Comparison of ENCODE assay signal across 9 cellular contexts in the genomic region with DNA sequence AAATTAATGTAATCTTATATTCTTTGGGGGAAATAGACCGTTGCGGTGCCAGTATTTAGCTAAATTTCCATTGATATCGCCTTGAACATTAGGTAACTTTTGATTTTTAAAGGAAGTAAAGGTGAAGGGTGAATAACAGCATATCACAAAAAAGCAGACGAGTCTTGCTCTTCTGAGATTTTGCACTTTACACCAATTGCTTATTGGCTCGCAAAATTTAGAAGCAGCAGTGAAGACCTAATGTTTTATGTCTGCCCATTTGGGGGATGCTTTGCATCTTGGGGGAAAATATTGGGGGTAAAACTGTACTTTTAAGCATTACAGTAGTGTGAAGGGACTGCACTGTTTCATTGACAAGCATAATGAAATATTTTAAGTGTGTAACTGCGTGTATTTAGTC. TPM values are rescaled to one million over a fixed set of nuclear protein-coding genes. Genes with fewer than 3 reads are reported as not detected.
DNase-seq lines count a peak whose midpoint lies in the region; ATAC-seq and TF ChIP-seq lines count a peak whose summit lies in the region.
"Had no signal": no experiment of that assay in that cellular context is flagged by ENCODE, and none has a peak within 500 bp of the region (broad histone marks: within the 10 kb centered on the region; RNA-seq: fewer than 3 reads in every experiment).

No MANE protein-coding gene starts in this region.

- H3K36me3 ChIP-seq in heart left ventricle (no peaks in the 10 kb centered on the region), colonic mucosa (no peaks in the 10 kb centered on the region), mucosa of rectum (ENCODE audit: control insufficient read depth in 2 of 2, insufficient read depth in 2 of 2, low read length in 2 of 2) (no peaks in the 10 kb centered on the region), vagina (no peaks in the 10 kb centered on the region)

- H3K9ac ChIP-seq in colonic mucosa (ENCODE audit: low read depth in 2 of 2, low read length in 2 of 2) (peak overlapping the region; percentile 52 to 85), mucosa of rectum (ENCODE audit: low read depth in 1 of 2, low read length in 2 of 2) (peak overlapping the region; percentile 36 to 63)

- H3K27me3 ChIP-seq in heart left ventricle = no peaks in the 10 kb centered on the region
- no peaks in the 10 kb centered on the region for H3K27me3 ChIP-seq in colonic mucosa
- no peaks in the 10 kb centered on the region for H3K27me3 ChIP-seq in mucosa of rectum (ENCODE audit: control insufficient read depth in 2 of 2, insufficient read depth in 2 of 2, low read length in 2 of 2)
- no peaks in the 10 kb centered on the region for H3K27me3 ChIP-seq in vagina

- H3K9me3 ChIP-seq in heart left ventricle = no peaks in the 10 kb centered on the region
- H3K9me3 ChIP-seq in colonic mucosa = no peaks in the 10 kb centered on the region
- no peaks in the 10 kb centered on the region for H3K9me3 ChIP-seq in mucosa of rectum (ENCODE audit: control insufficient read depth in 2 of 2, low read length in 2 of 2)
- H3K9me3 ChIP-seq in vagina = no peaks in the 10 kb centered on the region

- ATAC-seq in heart left ventricle (no peak), Right ventricle myocardium inferior (no peak), HG02973 (IDR thresholded peaks at IDR 0.05; ENCODE audit: unreplicated experiment) (no peak)

- DNase-seq in heart left ventricle (no peak), Right ventricle myocardium inferior (ENCODE audit: missing footprints) (no peak), colonic mucosa (no peak), vagina (ENCODE audit: extremely low spot score in 2 of 2) (no peak), HuH-7.5 (ENCODE audit: low spot score) (no peak), islet precursor cell (no peak)
- DNase-seq: activated effector memory CD4-positive, alpha-beta T cell treated with anti-CD3 and anti-CD28 coated beads, Interleukin-2, amount 50 U/mL, for 16 hours had no signal

- no peak for TF ChIP-seq POLR2A in heart left ventricle (IDR thresholded peaks at IDR 0.05)
- TF ChIP-seq POLR2A in vagina (IDR thresholded peaks at IDR 0.05) = no peak

- peaks cover 0 to 35% (median 15%) of the 10 kb centered on the region in 12 donors for H3K4me1 ChIP-seq in heart left ventricle
- H3K4me1 ChIP-seq in colonic mucosa = peaks cover 8% of the 10 kb centered on the region
- peaks cover 13 to 20% of the 10 kb centered on the region in 2 donors for H3K4me1 ChIP-seq in mucosa of rectum (ENCODE audit: control insufficient read depth in 2 of 2, insufficient read depth in 2 of 2, low read length in 2 of 2)
- H3K4me1 ChIP-seq in vagina = peaks cover 30% of the 10 kb centered on the region

- H3K4me3 ChIP-seq in heart left ventricle = peak overlapping the region in 11 of 12 donors; percentile 12 to 75 (median 60)
- peak overlapping the region; percentile 57 for H3K4me3 ChIP-seq in colonic mucosa
- peak overlapping the region; percentile 82 to 93 for H3K4me3 ChIP-seq in mucosa of rectum (ENCODE audit: low read length in 2 of 2)
- H3K4me3 ChIP-seq in vagina = peak overlapping the region; percentile 48 to 53

- peak overlapping the region in 3 of 12 donors; percentile 8 to 62 (median 43) for H3K27ac ChIP-seq in heart left ventricle
- H3K27ac ChIP-seq in colonic mucosa = peak overlapping the region; percentile 40
- peak overlapping the region; percentile 46 to 56 for H3K27ac ChIP-seq in mucosa of rectum (ENCODE audit: low read depth in 2 of 2, low read length in 2 of 2)
- H3K27ac ChIP-seq in vagina = peak overlapping the region; percentile 17

- no peak for TF ChIP-seq CTCF in heart left ventricle (IDR thresholded peaks at IDR 0.05)
- TF ChIP-seq CTCF in colonic mucosa (IDR thresholded peaks at IDR 0.05) = no peak
- no peak for TF ChIP-seq CTCF in vagina (IDR thresholded peaks at IDR 0.05)

- WGBS in heart left ventricle, 4 donors = 10 to 22% (median 16%) methylated on average over 6 of the region's 6 CpGs

- intact Hi-C loops in heart left ventricle (cut with DNase I) (loop anchor here in 3 of 10 donors (5.0 to 10.0 kb wide), 5 partner anchors 49 to 109 kb away; no protein-coding TSS in a partner anchor), Right ventricle myocardium inferior (cut with DNase I) (loop anchor here (5.0 kb wide), 1 partner anchor 107 kb away; no protein-coding TSS in a partner anchor), colonic mucosa (cut with DNase I) (no loop called here), vagina (cut with DNase I) (no loop called here)

RNA-seq across cellular contexts. Expression of gene MAP2K6, which starts 0.9 kb away (rescaled TPM):
- total RNA-seq in heart left ventricle (1 to 10 TPM in 7 of 9 donors, under 1 TPM in 2; 0.83 to 5.1 (median 1.8) TPM), Right ventricle myocardium inferior (3.8 TPM), colonic mucosa (10 to 100 TPM; 59.0 to 83.3 TPM), vagina (10.3 TPM)
- polyA plus RNA-seq in heart left ventricle = 1 to 10 TPM in 1 of 2 donors, under 1 TPM in 1; 0.61 to 1.3 TPM
